ENCODE assay signal across 10 cellular contexts in the genomic region with DNA sequence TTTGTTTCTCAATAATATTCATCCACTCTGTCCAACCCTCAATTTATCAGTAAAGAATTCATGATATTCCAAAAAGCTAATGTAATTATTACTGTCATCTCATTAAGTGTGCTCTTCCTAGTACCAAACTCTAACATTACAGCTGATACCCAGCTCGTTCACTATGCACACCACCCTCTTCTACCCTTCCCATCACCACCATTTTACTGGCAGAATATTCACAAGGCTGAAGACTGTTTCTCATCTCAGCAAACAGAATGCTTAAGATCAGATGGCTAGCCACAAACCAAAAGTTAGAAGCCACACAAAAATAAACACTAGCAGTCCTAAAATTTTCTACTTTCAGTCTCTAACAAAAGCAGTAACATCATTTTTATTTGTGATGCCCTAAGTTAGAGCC.
A peak's percentile ranks its signal among the peaks of the same experiment; 100 is the strongest.
DNase-seq lines count a peak whose midpoint lies in the region; ATAC-seq lines count a peak whose summit lies in the region.
"Had no signal": no experiment of that assay in that cellular context is flagged by ENCODE, and none has a peak within 500 bp of the region (broad histone marks: within the 10 kb centered on the region; RNA-seq: fewer than 3 reads in every experiment).

No MANE protein-coding gene starts in this region.

- H3K36me3 Mint-ChIP-seq in activated CD4-positive, alpha-beta memory T cell treated with anti-CD3 and anti-CD28 coated beads for 36 hours: no peaks in the 10 kb centered on the region

- peak overlapping the region; percentile 67 for H3K27ac Mint-ChIP-seq in activated CD4-positive, alpha-beta memory T cell treated with anti-CD3 and anti-CD28 coated beads for 36 hours
- H3K27ac Mint-ChIP-seq: GM23338 had no signal

- H3K4me3 Mint-ChIP-seq in activated CD4-positive, alpha-beta memory T cell treated with anti-CD3 and anti-CD28 coated beads for 36 hours: peak overlapping the region; percentile 59
- H3K4me3 Mint-ChIP-seq: GM23338 had no signal

- no peak for ATAC-seq in GM18498 (IDR thresholded peaks at IDR 0.05; ENCODE audit: unreplicated experiment)
- no peak for ATAC-seq in right cardiac atrium
- ATAC-seq: GM23338 had no signal

- peak overlapping the region; percentile 60 for H3K4me3 ChIP-seq in Jurkat, Clone E6-1 (ENCODE audit: low read length)
- no peak overlapping the region for H3K4me3 ChIP-seq in right cardiac atrium (ENCODE audit: low read length)
- H3K4me3 ChIP-seq: GM23338 had no signal

- peak; percentile 76 for DNase-seq in Jurkat, Clone E6-1 (ENCODE audit: low read depth, low spot score)
- DNase-seq in activated CD4-positive, alpha-beta memory T cell treated with anti-CD3 and anti-CD28 coated beads for 36 hours: no peak
- DNase-seq in hepatic stellate cell (ENCODE audit: low spot score) (peak; percentile 26), substantia nigra (lab: John Stamatoyannopoulos, UW) (no peak), NCI-H2107 treated with DMSO at 0.1 percent for 48 hours (lab: John Stamatoyannopoulos, UW; ENCODE audit: unreplicated experiment) (no peak), right cardiac atrium (no peak)
- DNase-seq: OCI-M1 had no signal

- peaks cover 54% of the 10 kb centered on the region for H3K4me1 Mint-ChIP-seq in activated CD4-positive, alpha-beta memory T cell treated with anti-CD3 and anti-CD28 coated beads for 36 hours (ENCODE audit: low read depth)

- H3K27ac ChIP-seq in substantia nigra (ENCODE audit: low read depth, low read length, poor library complexity, severe bottlenecking): peak overlapping the region; percentile 44
- no peak overlapping the region for H3K27ac ChIP-seq in right cardiac atrium (ENCODE audit: low read length)
- H3K27ac ChIP-seq: parathyroid adenoma had no signal

- 44% methylated on average over 1 of the region's 1 CpG for WGBS in right cardiac atrium

- no peaks in the 10 kb centered on the region for H3K9me3 ChIP-seq in right cardiac atrium (ENCODE audit: control insufficient read depth, low read length)

- CTCF ChIA-PET in activated CD4-positive, alpha-beta memory T cell treated with anti-CD3 and anti-CD28 coated beads for 36 hours (lab: Charles Lee): interaction anchor here (1.0 kb wide), 1 partner anchor 286 kb away, joined by 3 read pairs; no protein-coding TSS in a partner anchor

- intact Hi-C loops in activated CD4-positive, alpha-beta memory T cell treated with anti-CD3 and anti-CD28 coated beads for 36 hours (cut with micrococcal nuclease): loop anchor here (5.0 kb wide), 1 partner anchor 80 kb away; no protein-coding TSS in a partner anchor
- intact Hi-C loops in right cardiac atrium (cut with DNase I): no loop called here

- no peaks in the 10 kb centered on the region for H3K27me3 Mint-ChIP-seq in activated CD4-positive, alpha-beta memory T cell treated with anti-CD3 and anti-CD28 coated beads for 36 hours

- H3K9me3 Mint-ChIP-seq in activated CD4-positive, alpha-beta memory T cell treated with anti-CD3 and anti-CD28 coated beads for 36 hours: no peaks in the 10 kb centered on the region
- H3K9me3 Mint-ChIP-seq: GM23338 had no signal

- peaks cover 4% of the 10 kb centered on the region for H3K4me1 ChIP-seq in right cardiac atrium (ENCODE audit: control insufficient read depth, insufficient read depth, low read length)

- no peaks in the 10 kb centered on the region for H3K27me3 ChIP-seq in right cardiac atrium (ENCODE audit: control insufficient read depth, insufficient read depth)

- POLR2A ChIA-PET in activated CD4-positive, alpha-beta memory T cell treated with anti-CD3 and anti-CD28 coated beads for 36 hours (lab: Charles Lee): no interaction called here

Comparison
In these comparisons a context has a peak if more than half of its experiments do, and no peak if none do; other contexts are left out.
1. DNase-seq: peak in Jurkat, Clone E6-1 (single experiment) and hepatic stellate cell (single experiment); none in activated CD4-positive, alpha-beta memory T cell treated with anti-CD3 and anti-CD28 coated beads for 36 hours (single experiment), substantia nigra (0 of 49), NCI-H2107 treated with DMSO at 0.1 percent for 48 hours (single experiment) and right cardiac atrium (0 of 3).